In the genomic region with DNA sequence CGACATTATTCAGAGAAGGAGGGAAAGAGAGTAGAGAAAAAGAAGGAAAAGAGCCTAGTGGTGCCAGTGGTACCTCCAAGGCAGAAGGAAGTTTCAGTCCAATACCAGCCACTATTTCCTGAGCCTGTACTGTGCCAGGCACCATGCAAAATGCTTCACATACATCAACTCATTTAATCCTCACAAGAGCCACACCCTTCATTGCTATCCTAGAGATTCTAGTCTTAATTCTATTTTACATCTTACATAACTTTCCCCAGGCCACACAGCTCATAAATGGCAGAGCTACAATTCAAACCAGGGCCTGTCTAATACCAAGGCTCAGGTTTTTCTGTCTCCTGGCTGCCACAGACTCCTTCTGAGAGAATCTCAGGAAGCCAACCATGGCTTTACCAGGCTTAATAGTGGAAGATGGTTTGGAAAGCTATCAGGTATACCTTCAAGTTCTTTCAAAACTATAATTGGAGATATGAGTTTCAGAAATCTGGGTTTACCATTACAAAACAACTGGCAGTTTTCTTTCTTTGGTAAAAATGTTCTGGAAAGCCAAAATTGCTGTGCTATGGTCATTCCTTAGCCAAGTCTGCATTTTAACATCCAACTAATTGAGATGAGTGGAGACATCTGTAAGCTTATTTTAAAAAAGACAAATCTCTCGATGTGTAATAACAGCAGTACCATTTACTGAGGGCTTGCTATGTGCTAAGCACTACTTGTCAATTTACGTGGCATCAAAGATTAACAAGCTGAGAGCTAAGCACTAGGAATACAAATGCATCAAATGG, we compare ENCODE assay signal across 1 cellular context.
TF ChIP-seq lines count a peak whose summit lies in the region.

No MANE protein-coding gene starts in this region.

TF ChIP-seq in IMR-90, 13 proteins besides CTCF, POLR2A, EP300 and RAD21:
- TF ChIP-seq CEBPB (IDR thresholded peaks at IDR 0.05; ENCODE audit: low read depth, low read length) (no peak), CHD1 (IDR thresholded peaks at IDR 0.05; ENCODE audit: low read depth, low read length) (no peak), BHLHE40 (IDR thresholded peaks at IDR 0.05; ENCODE audit: low read depth, low read length) (no peak), MAZ (IDR thresholded peaks at IDR 0.05; ENCODE audit: borderline replicate concordance, low read depth, low read length) (no peak), MAFK (IDR thresholded peaks at IDR 0.05; ENCODE audit: low read depth, low read length) (no peak), NFE2L2 (IDR thresholded peaks at IDR 0.05; ENCODE audit: low read depth, low read length) (no peak), RCOR1 (IDR thresholded peaks at IDR 0.05; ENCODE audit: insufficient replicate concordance, low read length) (no peak), RFX5 (IDR thresholded peaks at IDR 0.05; ENCODE audit: low read depth, low read length) (no peak), ELK1 (IDR thresholded peaks at IDR 0.05; ENCODE audit: borderline replicate concordance, low read depth, low read length) (no peak), SMC3 (IDR thresholded peaks at IDR 0.05; ENCODE audit: low read depth, low read length) (no peak), USF2 (IDR thresholded peaks at IDR 0.05; ENCODE audit: low read depth, low read length) (no peak)
